Comparison of ENCODE assay signal across 35 cellular contexts in genomic region chr6:65876668-65877067, GRCh38.
"Had no signal": no experiment of that assay in that cellular context is flagged by ENCODE, and none has a peak within 500 bp of the region (broad histone marks: within the 10 kb centered on the region; RNA-seq: fewer than 3 reads in every experiment).

No MANE protein-coding gene starts in this region.

- H3K4me3 ChIP-seq: MG63 had no signal

- H3K27me3 ChIP-seq: MG63 had no signal

- H3K9me3 ChIP-seq: MG63 had no signal

- DNase-seq: Karpas-422, Kasumi-1, MG63, MM.1S, MV-4-11, NCI-H1048, NCI-H1092, NCI-H1092 treated with DMSO at 0.1 percent for 48 hours, NCI-H1105, NCI-H1105 treated with DMSO at 0.1 percent for 48 hours, NCI-H1417, NCI-H1417 treated with DMSO at 0.1 percent for 48 hours, NCI-H1436, NCI-H1436 treated with DMSO at 0.1 percent for 48 hours, NCI-H146, NCI-H1694, NCI-H1694 treated with DMSO at 0.1 percent for 48 hours, NCI-H187, NCI-H187 treated with DMSO at 0.1 percent for 48 hours, NCI-H1930, NCI-H2029, NCI-H2029 treated with DMSO at 0.1 percent for 48 hours, NCI-H2081, NCI-H2081 treated with DMSO at 0.1 percent for 48 hours, NCI-H2107, NCI-H2171, NCI-H2171 treated with DMSO at 0.1 percent for 48 hours, NCI-H2227 treated with DMSO at 0.1 percent for 48 hours, NCI-H226, NCI-H345, NCI-H446, NCI-H446 treated with DMSO at 0.1 percent for 48 hours, NCI-H510A, NCI-H510A treated with DMSO at 0.1 percent for 48 hours, NCI-H524 had no signal

- H3K36me3 ChIP-seq: MG63 had no signal
